In the genomic region with DNA sequence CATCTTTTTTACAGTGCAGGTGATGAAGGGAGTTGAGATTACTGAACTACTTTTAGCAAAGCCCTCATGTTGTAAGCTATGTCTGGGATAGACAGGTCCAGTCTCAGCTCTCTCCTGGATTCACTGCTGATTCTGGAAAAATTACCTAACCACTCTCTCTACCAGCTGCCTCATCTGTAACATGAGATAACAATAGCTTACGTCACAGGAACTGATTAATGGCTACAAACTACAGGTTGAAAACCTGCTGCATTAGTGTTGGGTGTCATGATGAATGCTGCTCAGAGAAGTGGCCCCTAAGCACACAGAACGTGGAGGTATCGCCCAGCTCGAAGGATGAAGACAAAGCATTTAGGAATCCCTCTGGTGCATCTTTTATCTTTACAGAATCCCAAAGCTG, we compare ENCODE assay signal across 17 cellular contexts.
DNase-seq lines count a peak whose midpoint lies in the region; ATAC-seq and TF ChIP-seq lines count a peak whose summit lies in the region.
"Had no signal": no experiment of that assay in that cellular context is flagged by ENCODE, and none has a peak within 500 bp of the region (broad histone marks: within the 10 kb centered on the region; RNA-seq: fewer than 3 reads in every experiment).

No MANE protein-coding gene starts in this region.

- H3K4me1 ChIP-seq in breast epithelium (no peaks in the 10 kb centered on the region), RWPE2 (ENCODE audit: insufficient read depth, poor library complexity, severe bottlenecking) (peaks cover 18% of the 10 kb centered on the region)

- H3K9me3 Mint-ChIP-seq in MCF 10A (ENCODE audit: unreplicated experiment) (peaks cover 15% of the 10 kb centered on the region), natural killer cell (peaks cover 2% of the 10 kb centered on the region in 2 donors)
- H3K9me3 Mint-ChIP-seq in stimulated activated memory B cell treated with anti-CD40 and anti-IgM and Interleukin-4, amounts not matched to agents 10 μg/mL and 1 μg/mL and 100 μg/mL, for 72 hours, result peaks cover 3% of the 10 kb centered on the region
- H3K9me3 Mint-ChIP-seq: activated naive CD4-positive, alpha-beta T cell treated with anti-CD3 and anti-CD28 coated beads, Interleukin-2, amount 50 U/mL, for 24 hours had no signal

- H3K27me3 Mint-ChIP-seq in MCF 10A (ENCODE audit: insufficient read depth, unreplicated experiment), result no peaks in the 10 kb centered on the region
- no peaks in the 10 kb centered on the region for H3K27me3 Mint-ChIP-seq in natural killer cell (ENCODE audit: low read depth in 2 of 2)
- H3K27me3 Mint-ChIP-seq in stimulated activated memory B cell treated with anti-CD40 and anti-IgM and Interleukin-4, amounts not matched to agents 10 μg/mL and 1 μg/mL and 100 μg/mL, for 72 hours, result no peaks in the 10 kb centered on the region
- H3K27me3 Mint-ChIP-seq: activated CD4-positive, alpha-beta T cell treated with anti-CD3 and anti-CD28 coated beads for 36 hours; activated naive CD4-positive, alpha-beta T cell treated with anti-CD3 and anti-CD28 coated beads, Interleukin-2, amount 50 U/mL, for 24 hours; naive B cell had no signal

- H3K27ac ChIP-seq in breast epithelium (no peak overlapping the region), RWPE2 (ENCODE audit: poor library complexity, severe bottlenecking) (no peak overlapping the region)

- H3K36me3 Mint-ChIP-seq in MCF 10A (ENCODE audit: insufficient read depth, unreplicated experiment) (no peaks in the 10 kb centered on the region), natural killer cell (peaks cover 3% of the 10 kb centered on the region)
- peaks cover 58% of the 10 kb centered on the region for H3K36me3 Mint-ChIP-seq in stimulated activated memory B cell treated with anti-CD40 and anti-IgM and Interleukin-4, amounts not matched to agents 10 μg/mL and 1 μg/mL and 100 μg/mL, for 72 hours

- peak; percentile 89 for ATAC-seq in RWPE2 (ENCODE audit: low read depth)
- no peak for ATAC-seq in natural killer cell
- ATAC-seq in stimulated activated memory B cell treated with anti-CD40 and anti-IgM and Interleukin-4, amounts not matched to agents 10 μg/mL and 1 μg/mL and 100 μg/mL, for 72 hours, result no peak
- ATAC-seq: activated CD4-positive, alpha-beta T cell treated with anti-CD3 and anti-CD28 coated beads for 36 hours; stimulated activated naive CD8-positive, alpha-beta T cell treated with anti-CD3 and anti-CD28 coated beads, Interleukin-15, Interleukin-2, amounts not matched to agents 100 U/mL and 50 U/mL, for 24 hours had no signal

- no peaks in the 10 kb centered on the region for H3K36me3 ChIP-seq in breast epithelium
- no peaks in the 10 kb centered on the region for H3K36me3 ChIP-seq in RWPE2 (ENCODE audit: low read depth)

- CTCF ChIA-PET in MCF 10A (lab: Yijun Ruan, JAX), result no interaction called here

- BruUV-seq in MCF 10A (replicated peaks; lab: Mats Ljungman, UMichigan), result no TSS peak

- H3K27me3 ChIP-seq in breast epithelium (no peaks in the 10 kb centered on the region), RWPE2 (ENCODE audit: insufficient read depth, poor library complexity, severe bottlenecking) (no peaks in the 10 kb centered on the region)

- POLR2A ChIA-PET in MCF 10A (lab: Yijun Ruan, JAX), result no interaction called here

- H3K9me3 ChIP-seq in breast epithelium (peaks cover 0 to 6% of the 10 kb centered on the region in 2 donors), RWPE2 (ENCODE audit: severe bottlenecking) (no peaks in the 10 kb centered on the region)

- TF ChIP-seq CTCF in MCF 10A (IDR thresholded peaks at IDR 0.05; ENCODE audit: unreplicated experiment), result no peak
- TF ChIP-seq CTCF in breast epithelium (IDR thresholded peaks at IDR 0.05), result no peak
- no peak for TF ChIP-seq CTCF in RWPE2 (IDR thresholded peaks at IDR 0.05; ENCODE audit: poor library complexity, severe bottlenecking)
- no peak for TF ChIP-seq CTCF in natural killer cell (IDR thresholded peaks at IDR 0.05)

- no peak for TF ChIP-seq POLR2A in breast epithelium (IDR thresholded peaks at IDR 0.05)

- H3K4me3 ChIP-seq in breast epithelium, result no peak overlapping the region
- no peak overlapping the region for H3K4me3 ChIP-seq in RWPE2 (ENCODE audit: severe bottlenecking)

- no peak overlapping the region for H3K27ac Mint-ChIP-seq in MCF 10A (ENCODE audit: low read depth, unreplicated experiment)
- H3K27ac Mint-ChIP-seq in natural killer cell, result no peak overlapping the region
- no peak overlapping the region for H3K27ac Mint-ChIP-seq in stimulated activated memory B cell treated with anti-CD40 and anti-IgM and Interleukin-4, amounts not matched to agents 10 μg/mL and 1 μg/mL and 100 μg/mL, for 72 hours
- H3K27ac Mint-ChIP-seq: activated CD4-positive, alpha-beta T cell treated with anti-CD3 and anti-CD28 coated beads for 36 hours; activated naive CD4-positive, alpha-beta T cell treated with anti-CD3 and anti-CD28 coated beads, Interleukin-2, amount 50 U/mL, for 24 hours; naive B cell had no signal

- H3K4me3 Mint-ChIP-seq in MCF 10A (ENCODE audit: unreplicated experiment) (no peak overlapping the region), natural killer cell (no peak overlapping the region)
- H3K4me3 Mint-ChIP-seq in stimulated activated memory B cell treated with anti-CD40 and anti-IgM and Interleukin-4, amounts not matched to agents 10 μg/mL and 1 μg/mL and 100 μg/mL, for 72 hours, result no peak overlapping the region
- H3K4me3 Mint-ChIP-seq: activated CD4-positive, alpha-beta T cell treated with anti-CD3 and anti-CD28 coated beads for 36 hours; activated naive CD4-positive, alpha-beta T cell treated with anti-CD3 and anti-CD28 coated beads, Interleukin-2, amount 50 U/mL, for 24 hours; naive B cell had no signal

- H3K4me1 Mint-ChIP-seq in MCF 10A (ENCODE audit: insufficient read depth, unreplicated experiment) (peaks cover 6% of the 10 kb centered on the region), natural killer cell (no peaks in the 10 kb centered on the region)
- H3K4me1 Mint-ChIP-seq in stimulated activated memory B cell treated with anti-CD40 and anti-IgM and Interleukin-4, amounts not matched to agents 10 μg/mL and 1 μg/mL and 100 μg/mL, for 72 hours, result no peaks in the 10 kb centered on the region
- H3K4me1 Mint-ChIP-seq: activated CD4-positive, alpha-beta T cell treated with anti-CD3 and anti-CD28 coated beads for 36 hours; naive B cell had no signal

- intact Hi-C loops in MCF 10A (cut with micrococcal nuclease), result no loop called here
- intact Hi-C loops in breast epithelium (cut with DNase I; ENCODE audit: low total_unique reads), result no loop called here
- intact Hi-C loops in natural killer cell (cut with micrococcal nuclease), result no loop called here

- DNase-seq in MCF 10A (ENCODE audit: unreplicated experiment), result peak; percentile 53
- DNase-seq in breast epithelium (ENCODE audit: low spot score in 2 of 2), result no peak
- peak; percentile 65 for DNase-seq in NCI-H2171 (lab: John Stamatoyannopoulos, UW)
- DNase-seq in RWPE2 (ENCODE audit: low spot score), result no peak
- peak; percentile 18 for DNase-seq in renal cortical epithelial cell (ENCODE audit: low read depth)
- DNase-seq in natural killer cell, result no peak
- DNase-seq in kidney tubule cell (ENCODE audit: low spot score), result no peak
- DNase-seq: activated CD4-positive, alpha-beta T cell treated with anti-CD3 and anti-CD28 coated beads for 36 hours; activated T-cell treated with anti-CD3 and anti-CD28 coated beads for 4 hours; C1 segment of cervical spinal cord; MV-4-11; naive B cell; stimulated activated CD4-positive, alpha-beta T cell treated with anti-CD3 and anti-CD28 coated beads, Interleukin-12 subunit alpha, Interleukin-12 subunit beta, amount 100 ng/mL, for 4 hours; stimulated activated naive CD8-positive, alpha-beta T cell treated with anti-CD3 and anti-CD28 coated beads, Interleukin-15, Interleukin-2, amounts not matched to agents 100 U/mL and 50 U/mL, for 24 hours; T1000 had no signal

Comparison
In these comparisons a context has a peak if more than half of its experiments do, and no peak if none do; other contexts are left out.
1. DNase-seq: peak in MCF 10A (single experiment), NCI-H2171 (single experiment) and renal cortical epithelial cell (single experiment); none in breast epithelium (0 of 2), RWPE2 (single experiment), natural killer cell (single experiment) and kidney tubule cell (single experiment).